Comparison of ENCODE assay signal across 5 cellular contexts in genomic region chr6:22589118-22589517, GRCh38. TPM values are rescaled to one million over a fixed set of nuclear protein-coding genes. Genes with fewer than 3 reads are reported as not detected.
"Had no signal": no experiment of that assay in that cellular context is flagged by ENCODE, and none has a peak within 500 bp of the region (broad histone marks: within the 10 kb centered on the region; RNA-seq: fewer than 3 reads in every experiment).

No MANE protein-coding gene starts in this region.

- H3K9me3 ChIP-seq: HAP-1 had no signal

- H3K27ac ChIP-seq: GM23248 had no signal

- H3K9ac ChIP-seq: GM23248 had no signal

- H3K4me3 ChIP-seq: GM23248, GM23338, HAP-1 had no signal

- H3K36me3 ChIP-seq: HAP-1 had no signal

- ATAC-seq: GM23338, HCT116 had no signal

- H2AFZ ChIP-seq: GM23248, GM23338 had no signal

- H3K4me2 ChIP-seq: GM23338 had no signal

RNA-seq across cellular contexts. Expression of gene HDGFL1, which starts 19.8 kb away (rescaled TPM):
- polyA plus RNA-seq: GM23248, GM23338, H1 had no signal
